ENCODE assay signal across 21 cellular contexts in the genomic region with DNA sequence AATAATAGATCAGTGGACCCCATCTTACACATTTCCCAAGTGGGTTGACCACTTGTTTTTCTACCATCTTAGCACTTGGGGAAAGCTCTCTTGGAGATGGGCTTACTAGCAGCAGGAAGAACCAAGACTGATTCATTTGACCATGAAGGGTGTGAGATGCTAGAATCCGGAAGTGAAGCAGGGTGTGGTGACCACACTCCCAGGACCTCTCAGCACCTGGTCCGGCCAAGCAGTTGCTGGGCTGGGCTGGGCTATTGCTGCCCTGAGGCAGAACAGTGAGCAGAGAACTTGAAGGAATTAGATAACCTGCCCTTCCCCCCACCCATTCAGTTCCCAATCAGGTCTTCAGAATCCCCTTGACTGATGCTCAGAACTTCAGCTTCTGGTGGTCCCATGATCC. TPM values are rescaled to one million over a fixed set of nuclear protein-coding genes. Genes with fewer than 3 reads are reported as not detected.
A peak's percentile ranks its signal among the peaks of the same experiment; 100 is the strongest.
DNase-seq lines count a peak whose midpoint lies in the region; ATAC-seq, FAIRE-seq and TF ChIP-seq lines count a peak whose summit lies in the region.
"Had no signal": no experiment of that assay in that cellular context is flagged by ENCODE, and none has a peak within 500 bp of the region (broad histone marks: within the 10 kb centered on the region; RNA-seq: fewer than 3 reads in every experiment).

No MANE protein-coding gene starts in this region.

- H3K4me3 ChIP-seq in bronchial epithelial cell (ENCODE audit: low read depth, low read length) (no peak overlapping the region), stomach (no peak overlapping the region)
- H3K4me3 ChIP-seq: cardiac muscle cell, heart left ventricle, tibial nerve had no signal

- TF ChIP-seq EP300 in stomach (IDR thresholded peaks at IDR 0.05), result no peak

- H3K36me3 ChIP-seq in bronchial epithelial cell (ENCODE audit: control insufficient read depth, insufficient read depth, low read length), result peaks cover 5% of the 10 kb centered on the region
- peaks cover 10 to 47% (median 46%) of the 10 kb centered on the region in 4 donors for H3K36me3 ChIP-seq in stomach
- H3K36me3 ChIP-seq: neutrophil had no signal

- ATAC-seq in sciatic nerve, result no peak
- ATAC-seq: heart left ventricle; stimulated activated naive CD8-positive, alpha-beta T cell treated with anti-CD3 and anti-CD28 coated beads, Interleukin-15, Interleukin-2, amounts not matched to agents 100 U/mL and 50 U/mL, for 24 hours had no signal

- intact Hi-C loops in stomach (cut with DNase I; ENCODE audit: low total_unique reads) (no loop called here), sciatic nerve (cut with DNase I) (no loop called here)

- TF ChIP-seq CTCF in bronchial epithelial cell (IDR thresholded peaks at IDR 0.05; ENCODE audit: insufficient read depth, low read length, severe bottlenecking) (no peak), stomach (IDR thresholded peaks at IDR 0.05) (no peak)

- no peaks in the 10 kb centered on the region for H3K27me3 ChIP-seq in bronchial epithelial cell (ENCODE audit: control insufficient read depth, insufficient read depth, low read length)
- no peaks in the 10 kb centered on the region for H3K27me3 ChIP-seq in stomach
- H3K27me3 ChIP-seq: cardiac muscle cell, heart left ventricle, tibial nerve had no signal

- peaks cover 7 to 29% (median 19%) of the 10 kb centered on the region in 4 donors for H3K4me1 ChIP-seq in stomach

- no peak for TF ChIP-seq POLR2A in stomach (IDR thresholded peaks at IDR 0.05)

- 26 to 68% (median 41%) methylated on average over 2 of the region's 2 CpGs for WGBS in stomach, 5 donors

- no peak for DNase-seq in GM18507 (ENCODE audit: extremely low spot score, insufficient read length, low read depth)
- DNase-seq in MV-4-11 (lab: John Stamatoyannopoulos, UW), result peak; percentile 64
- peak; percentile 49 for DNase-seq in bronchial epithelial cell (ENCODE audit: low read depth)
- DNase-seq in stomach, result peak; percentile 52
- DNase-seq in sciatic nerve (ENCODE audit: low spot score), result no peak
- no peak for DNase-seq in activated CD4-positive, alpha-beta T cell treated with anti-CD3 and anti-CD28 coated beads, Interleukin-2, amount 50 U/mL, for 48 hours
- DNase-seq in NCI-H2107 (lab: John Stamatoyannopoulos, UW), result no peak
- DNase-seq: activated CD4-positive, alpha-beta memory T cell treated with anti-CD3 and anti-CD28 coated beads for 36 hours; activated gamma-delta T cell; COR-L47; dermis blood vessel endothelial cell; heart left ventricle; NCI-H1105 treated with DMSO at 0.1 percent for 48 hours; NCI-H69; stimulated activated CD4-positive, alpha-beta T cell treated with anti-CD3 and anti-CD28 coated beads, Interleukin-4, amount 100 ng/mL, for 1 hour; stimulated activated naive CD8-positive, alpha-beta T cell treated with anti-CD3 and anti-CD28 coated beads, Interleukin-15, Interleukin-2, amounts not matched to agents 100 U/mL and 50 U/mL, for 24 hours; T-helper 2 cell had no signal

- peak overlapping the region in 2 of 5 donors; percentile 56 to 60 for H3K27ac ChIP-seq in stomach
- H3K27ac ChIP-seq: cardiac muscle cell, KMS-11, neutrophil had no signal

- H3K9me3 ChIP-seq in stomach, result no peaks in the 10 kb centered on the region
- H3K9me3 ChIP-seq: heart left ventricle, neutrophil, tibial nerve had no signal

- peak; percentile 92 for FAIRE-seq in GM18507 (lab: Jason Lieb, UNC)
- peak; percentile 76 for FAIRE-seq in bronchial epithelial cell (lab: Jason Lieb, UNC)

RNA-seq across cellular contexts. Expression of gene ADCY6, which starts 24.4 kb away (rescaled TPM):
- total RNA-seq in bronchial epithelial cell, result 13.4 and 32.6 TPM in 2 replicates
- total RNA-seq in stomach, result 100 to 1,000 TPM in 2 of 5 donors, 10 to 100 TPM in 3; 32.1 to 432 (median 58.8) TPM
- polyA plus RNA-seq in stomach, result 10 to 100 TPM in 2 of 3 donors, 1 to 10 TPM in 1; 5.8 to 18.3 (median 16.6) TPM
- 75.9 TPM for total RNA-seq in sciatic nerve

RNA-seq across cellular contexts. Expression of gene CCNT1, which starts 48.0 kb away (rescaled TPM):
- total RNA-seq in bronchial epithelial cell (24.5 and 28.4 TPM in 2 replicates), stomach (10 to 100 TPM in 4 of 5 donors, 1 to 10 TPM in 1; 3.2 to 54.0 (median 44.6) TPM), sciatic nerve (51.5 TPM)
- 1 to 10 TPM; 2.7 to 4.4 (median 3.7) TPM for polyA plus RNA-seq in stomach

RNA-seq across cellular contexts. Expression of gene CACNB3, which starts 53.8 kb away (rescaled TPM):
- total RNA-seq in bronchial epithelial cell (7.4 and 8.6 TPM in 2 replicates), stomach (100 to 1,000 TPM in 1 of 5 donors, 10 to 100 TPM in 1, 1 to 10 TPM in 2, under 1 TPM in 1; under 0.01 to 140 (median 9.9) TPM), sciatic nerve (24.1 TPM)
- 10 to 100 TPM; 11.8 to 18.4 (median 13.5) TPM for polyA plus RNA-seq in stomach

Comparison
In these comparisons a context has a peak if more than half of its experiments do, and no peak if none do; other contexts are left out.
1. DNase-seq: peak in MV-4-11 (single experiment), bronchial epithelial cell (single experiment) and stomach (single experiment); none in GM18507 (single experiment), sciatic nerve (single experiment), activated CD4-positive, alpha-beta T cell treated with anti-CD3 and anti-CD28 coated beads, Interleukin-2, amount 50 U/mL, for 48 hours (0 of 2) and NCI-H2107 (single experiment).